In genomic region chr3:154252759-154253638, GRCh38 we compare ENCODE assay signal across 1 cellular context.
TF ChIP-seq lines count a peak whose summit lies in the region.

No MANE protein-coding gene starts in this region.

TF ChIP-seq in K562, 482 proteins besides CTCF, POLR2A, EP300 and RAD21 (continued from another document and continues in another):
- no peak for TF ChIP-seq RERE (CRISPR knock-in tag; IDR thresholded peaks at IDR 0.05; ENCODE audit: borderline replicate concordance)
- no peak for TF ChIP-seq ID3 (CRISPR knock-in tag; IDR thresholded peaks at IDR 0.05)
- no peak for TF ChIP-seq ID3 (tag; IDR thresholded peaks at IDR 0.05)
- no peak for TF ChIP-seq EHMT2 (IDR thresholded peaks at IDR 0.05)
- TF ChIP-seq CXXC5 (CRISPR knock-in tag; IDR thresholded peaks at IDR 0.05): no peak
- no peak for TF ChIP-seq HNRNPUL1 (IDR thresholded peaks at IDR 0.05; ENCODE audit: low read length)
- TF ChIP-seq STAG1 (CRISPR knock-in tag; IDR thresholded peaks at IDR 0.05; ENCODE audit: borderline replicate concordance): peak; percentile 73; the same call in 1 of the 2 replicates
- no peak for TF ChIP-seq GATA2 (CRISPR knock-in tag; IDR thresholded peaks at IDR 0.05)
- TF ChIP-seq THRA (IDR thresholded peaks at IDR 0.05): no peak
- TF ChIP-seq ILK (tag; IDR thresholded peaks at IDR 0.05; ENCODE audit: borderline replicate concordance, low read depth): no peak
- no peak for TF ChIP-seq NR1H2 (CRISPR knock-in tag; IDR thresholded peaks at IDR 0.05)
- 0 out of 2 replicates have a peak, but pooled peaks have one; percentile 35 for TF ChIP-seq FOXJ2 (tag; IDR thresholded peaks at IDR 0.05)
- TF ChIP-seq TEAD2 (tag; IDR thresholded peaks at IDR 0.05): no peak
- TF ChIP-seq CTCFL (IDR thresholded peaks at IDR 0.05; ENCODE audit: borderline replicate concordance, insufficient read depth, low read depth, low read length, poor library complexity, severe bottlenecking): peak; percentile 20
- no peak for TF ChIP-seq BRD9 (IDR thresholded peaks at IDR 0.05; ENCODE audit: low read depth, partially characterized antibody)
- TF ChIP-seq SMC3 (conservative IDR thresholded peaks at IDR 0.05; ENCODE audit: insufficient read depth, low read depth, low read length): peak; percentile 73
- no peak for TF ChIP-seq ZNF444 (CRISPR knock-in tag; IDR thresholded peaks at IDR 0.05)
- no peak for TF ChIP-seq ZNF263 (CRISPR knock-in tag; IDR thresholded peaks at IDR 0.05; ENCODE audit: borderline replicate concordance)
- TF ChIP-seq ZNF449 (CRISPR knock-in tag; IDR thresholded peaks at IDR 0.05): no peak
- no peak for TF ChIP-seq NR2C2 (CRISPR knock-in tag; IDR thresholded peaks at IDR 0.05)
- TF ChIP-seq NR2C2 (tag; IDR thresholded peaks at IDR 0.05): no peak
- peak; percentile 37; the same call in 1 of the 2 replicates for TF ChIP-seq HMBOX1 (IDR thresholded peaks at IDR 0.05)
- TF ChIP-seq ATF7 (IDR thresholded peaks at IDR 0.05): 0 out of 2 replicates have a peak, but pooled peaks have one; percentile 16
- no peak for TF ChIP-seq NRF1 (conservative IDR thresholded peaks at IDR 0.05 in 1 of 2, IDR thresholded peaks at IDR 0.05 in 1 of 2)
- TF ChIP-seq RFX7 (CRISPR knock-in tag; IDR thresholded peaks at IDR 0.05): no peak
- TF ChIP-seq CREM (IDR thresholded peaks at IDR 0.05; ENCODE audit: low read depth): peak; percentile 12; the same call in 1 of the 2 replicates
- 0 out of 4 replicates have a peak, but pooled peaks of 1 of the 2 experiments have one; percentile 12 for TF ChIP-seq MAZ (CRISPR knock-in tag; conservative IDR thresholded peaks at IDR 0.05 in 1 of 2, IDR thresholded peaks at IDR 0.05 in 1 of 2)
- TF ChIP-seq PREB (CRISPR knock-in tag; IDR thresholded peaks at IDR 0.05): no peak
- TF ChIP-seq ZNF407 (IDR thresholded peaks at IDR 0.05; ENCODE audit: low read depth): no peak
- no peak for TF ChIP-seq CREB5 (CRISPR knock-in tag; IDR thresholded peaks at IDR 0.05)
- TF ChIP-seq U2AF2 (optimal IDR thresholded peaks at IDR 0.05; ENCODE audit: low read depth, low read length): no peak
- TF ChIP-seq PHB (CRISPR knock-in tag; IDR thresholded peaks at IDR 0.05): no peak
- TF ChIP-seq SNIP1 (IDR thresholded peaks at IDR 0.05; ENCODE audit: low read depth): no peak
